10 cellular contexts compared by ENCODE assay signal in the genomic region with DNA sequence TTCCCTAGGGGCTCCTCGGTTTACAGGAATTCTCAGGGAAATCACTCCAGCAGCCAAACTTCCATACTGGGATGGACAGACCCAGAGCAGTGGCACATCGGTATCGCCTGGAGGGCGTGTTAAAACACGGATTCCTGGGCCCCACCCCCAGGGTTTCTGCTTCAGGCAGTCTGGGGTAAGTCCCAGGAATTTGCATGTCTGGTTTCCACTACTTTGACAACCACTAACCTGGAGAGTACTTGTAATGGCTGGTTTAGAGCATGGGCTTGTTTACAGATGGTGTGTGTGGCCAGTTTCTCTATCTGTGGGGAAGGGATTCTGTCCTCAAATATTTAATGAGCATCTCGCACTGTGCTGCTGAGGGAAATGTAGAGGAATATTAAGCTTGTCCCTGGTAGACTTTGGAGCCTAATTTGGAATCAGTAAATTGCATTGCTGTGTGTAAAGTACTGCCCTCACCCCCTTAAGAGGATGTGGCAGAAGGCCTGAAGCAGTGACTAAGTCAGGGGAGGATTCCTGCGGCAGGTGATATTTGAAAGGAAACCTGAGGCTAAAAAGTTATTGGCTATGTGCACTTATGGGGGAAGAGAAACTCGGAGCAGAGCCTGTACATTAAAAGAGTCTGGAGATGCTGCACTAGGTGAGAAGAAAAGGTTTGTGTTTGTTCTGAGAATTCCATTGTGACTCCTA. TPM values are rescaled to one million over a fixed set of nuclear protein-coding genes. Genes with fewer than 3 reads are reported as not detected.
DNase-seq lines count a peak whose midpoint lies in the region; ATAC-seq and TF ChIP-seq lines count a peak whose summit lies in the region.
"Had no signal": no experiment of that assay in that cellular context is flagged by ENCODE, and none has a peak within 500 bp of the region (broad histone marks: within the 10 kb centered on the region; RNA-seq: fewer than 3 reads in every experiment).

No MANE protein-coding gene starts in this region.

- TF ChIP-seq CTCF in mammary epithelial cell (conservative IDR thresholded peaks at IDR 0.05 in 1 of 2, IDR thresholded peaks at IDR 0.05 in 1 of 2; ENCODE audit: extremely low read depth in 1 of 2, insufficient read depth in 1 of 2, low read depth in 1 of 2, low read length in 2 of 2) (no peak), spleen (IDR thresholded peaks at IDR 0.05 in 8 of 11, conservative IDR thresholded peaks at IDR 0.05 in 3 of 11) (no peak)

- peaks cover 11% of the 10 kb centered on the region for H3K4me1 ChIP-seq in mammary epithelial cell (ENCODE audit: insufficient read depth, low read length)
- H3K4me1 ChIP-seq in effector memory CD4-positive, alpha-beta T cell (ENCODE audit: control insufficient read depth, insufficient read depth, low read length, poor library complexity, severe bottlenecking) = no peaks in the 10 kb centered on the region
- no peaks in the 10 kb centered on the region for H3K4me1 ChIP-seq in spleen

- no peaks in the 10 kb centered on the region for H3K27me3 ChIP-seq in mammary epithelial cell (ENCODE audit: insufficient read depth, low read length)
- no peaks in the 10 kb centered on the region for H3K27me3 ChIP-seq in effector memory CD4-positive, alpha-beta T cell (replicated peaks; ENCODE audit: control insufficient read depth, insufficient read depth, low read length, poor library complexity, severe bottlenecking)
- H3K27me3 ChIP-seq in spleen (replicated peaks in 1 of 7) = no peaks in the 10 kb centered on the region
- H3K27me3 ChIP-seq: BLaER1 treated with 17β-estradiol and CSF1 and Interleukin-3, amounts not matched to agents 10 nM and 100 nM had no signal

- peak overlapping the region; percentile 53 for H3K27ac ChIP-seq in mammary epithelial cell (ENCODE audit: insufficient read depth, low read depth, low read length)
- H3K27ac ChIP-seq in effector memory CD4-positive, alpha-beta T cell (ENCODE audit: insufficient read depth, low read length, poor library complexity, severe bottlenecking) = no peak overlapping the region
- no peak overlapping the region for H3K27ac ChIP-seq in spleen
- H3K27ac ChIP-seq: BLaER1 treated with 17β-estradiol and CSF1 and Interleukin-3, amounts not matched to agents 10 nM and 100 nM had no signal

- H3K36me3 Mint-ChIP-seq in activated T-helper 1 cell treated with anti-CD3 and anti-CD28 coated beads, Interleukin-12 subunit alpha, Interleukin-12 subunit beta, Interleukin-2, Interleukin-4 antibody, amounts not matched to agents 30 ng/mL and 10 ng/mL and 1 ng/mL, durations not matched to agents 14 hours and 24 hours and 36 hours (ENCODE audit: low read depth) = peaks cover 1% of the 10 kb centered on the region

- peak overlapping the region; percentile 10 for H2AFZ ChIP-seq in mammary epithelial cell (ENCODE audit: low read depth, low read length)

- H3K9me3 ChIP-seq in mammary epithelial cell (replicated peaks; ENCODE audit: insufficient read depth, low read length) (no peaks in the 10 kb centered on the region), spleen (no peaks in the 10 kb centered on the region)
- H3K9me3 ChIP-seq in effector memory CD4-positive, alpha-beta T cell (ENCODE audit: control insufficient read depth, low read length) = no peaks in the 10 kb centered on the region

- H3K4me2 ChIP-seq in mammary epithelial cell (ENCODE audit: insufficient read depth, low read depth, low read length) = peak overlapping the region; percentile 36
- H3K4me2 ChIP-seq: BLaER1 treated with 17β-estradiol and CSF1 and Interleukin-3, amounts not matched to agents 10 nM and 100 nM had no signal

- dilution Hi-C loops in mammary epithelial cell (cut with HindIII; ENCODE audit: low sequenced_read_pairs) = loop anchor here (5.0 kb wide), 1 partner anchor 42 kb away; no protein-coding TSS in a partner anchor

- H3K9me3 Mint-ChIP-seq in activated T-helper 1 cell treated with anti-CD3 and anti-CD28 coated beads, Interleukin-12 subunit alpha, Interleukin-12 subunit beta, Interleukin-2, Interleukin-4 antibody, amounts not matched to agents 30 ng/mL and 10 ng/mL and 1 ng/mL, durations not matched to agents 14 hours and 24 hours and 36 hours = no peaks in the 10 kb centered on the region

- ATAC-seq in GM19438 (IDR thresholded peaks at IDR 0.05; ENCODE audit: low read depth, unreplicated experiment) = peak; percentile 99
- ATAC-seq in HG03095 (IDR thresholded peaks at IDR 0.05; ENCODE audit: unreplicated experiment) = peak; percentile 98

- WGBS in mammary epithelial cell (ENCODE audit: low coverage, missing lambda C conversion rate) = 39% methylated on average over 8 of the region's 8 CpGs
- WGBS in spleen, 5 donors = 77 to 89% (median 83%) methylated on average over 8 of the region's 8 CpGs

- intact Hi-C loops in mammary epithelial cell (cut with micrococcal nuclease) = no loop called here
- intact Hi-C loops in spleen (cut with DNase I; ENCODE audit: low total_unique reads) = no loop called here
- intact Hi-C loops in activated T-helper 1 cell treated with anti-CD3 and anti-CD28 coated beads, Interleukin-12 subunit alpha, Interleukin-12 subunit beta, Interleukin-2, Interleukin-4 antibody, amounts not matched to agents 30 ng/mL and 10 ng/mL and 1 ng/mL, durations not matched to agents 14 hours and 24 hours and 36 hours (cut with micrococcal nuclease) = no loop called here

- no peak overlapping the region for H3K4me3 Mint-ChIP-seq in activated T-helper 1 cell treated with anti-CD3 and anti-CD28 coated beads, Interleukin-12 subunit alpha, Interleukin-12 subunit beta, Interleukin-2, Interleukin-4 antibody, amounts not matched to agents 30 ng/mL and 10 ng/mL and 1 ng/mL, durations not matched to agents 14 hours and 24 hours and 36 hours

- no peak overlapping the region for H3K27ac Mint-ChIP-seq in activated T-helper 1 cell treated with anti-CD3 and anti-CD28 coated beads, Interleukin-12 subunit alpha, Interleukin-12 subunit beta, Interleukin-2, Interleukin-4 antibody, amounts not matched to agents 30 ng/mL and 10 ng/mL and 1 ng/mL, durations not matched to agents 14 hours and 24 hours and 36 hours

- DNase-seq in EL (peak; percentile 22), mammary epithelial cell (peak; percentile 90), spleen (no peak), SHP77 treated with DMSO at 0.1 percent for 48 hours (lab: John Stamatoyannopoulos, UW) (no peak)
- no peak for DNase-seq in effector memory CD4-positive, alpha-beta T cell
- no peak for DNase-seq in activated T-helper 1 cell treated with anti-CD3 and anti-CD28 coated beads, Interleukin-12 subunit alpha, Interleukin-12 subunit beta, Interleukin-2, Interleukin-4 antibody, amounts not matched to agents 30 ng/mL and 10 ng/mL and 1 ng/mL, durations not matched to agents 14 hours and 24 hours and 36 hours (ENCODE audit: low spot score)
- DNase-seq: T1000 had no signal

- BruUV-seq in mammary epithelial cell (replicated peaks; lab: Mats Ljungman, UMichigan) = no TSS peak

- H4K20me1 ChIP-seq in mammary epithelial cell (ENCODE audit: insufficient read depth, low read length) = no peaks in the 10 kb centered on the region
- H4K20me1 ChIP-seq: BLaER1 treated with 17β-estradiol and CSF1 and Interleukin-3, amounts not matched to agents 10 nM and 100 nM had no signal

- H3K36me3 ChIP-seq in mammary epithelial cell (ENCODE audit: insufficient read depth, low read length) (no peaks in the 10 kb centered on the region), spleen (no peaks in the 10 kb centered on the region)
- no peaks in the 10 kb centered on the region for H3K36me3 ChIP-seq in effector memory CD4-positive, alpha-beta T cell (ENCODE audit: control insufficient read depth, insufficient read depth, low read length)

- no peaks in the 10 kb centered on the region for H3K4me1 Mint-ChIP-seq in activated T-helper 1 cell treated with anti-CD3 and anti-CD28 coated beads, Interleukin-12 subunit alpha, Interleukin-12 subunit beta, Interleukin-2, Interleukin-4 antibody, amounts not matched to agents 30 ng/mL and 10 ng/mL and 1 ng/mL, durations not matched to agents 14 hours and 24 hours and 36 hours (ENCODE audit: low read depth)

- TF ChIP-seq POLR2A in spleen (IDR thresholded peaks at IDR 0.05) = no peak

- H3K79me2 ChIP-seq in mammary epithelial cell (ENCODE audit: insufficient read depth, low read length) = peaks cover 18% of the 10 kb centered on the region

- no peak overlapping the region for H3K9ac ChIP-seq in mammary epithelial cell (ENCODE audit: insufficient read depth, low read length)
- H3K9ac ChIP-seq: BLaER1 treated with 17β-estradiol and CSF1 and Interleukin-3, amounts not matched to agents 10 nM and 100 nM had no signal

- in situ Hi-C loops in mammary epithelial cell (cut with MboI; ENCODE audit: low sequenced_read_pairs in 2 of 2) = no loop called here

- H3K4me3 ChIP-seq in mammary epithelial cell (replicated peaks in 1 of 3; ENCODE audit: insufficient read depth in 1 of 3, low read depth in 2 of 3, low read length in 3 of 3) (no peak overlapping the region), spleen (no peak overlapping the region)
- H3K4me3 ChIP-seq in effector memory CD4-positive, alpha-beta T cell (ENCODE audit: insufficient read depth, low read depth, low read length, poor library complexity, severe bottlenecking) = no peak overlapping the region
- H3K4me3 ChIP-seq: BLaER1 treated with 17β-estradiol and CSF1 and Interleukin-3, amounts not matched to agents 10 nM and 100 nM had no signal

- no peaks in the 10 kb centered on the region for H3K27me3 Mint-ChIP-seq in activated T-helper 1 cell treated with anti-CD3 and anti-CD28 coated beads, Interleukin-12 subunit alpha, Interleukin-12 subunit beta, Interleukin-2, Interleukin-4 antibody, amounts not matched to agents 30 ng/mL and 10 ng/mL and 1 ng/mL, durations not matched to agents 14 hours and 24 hours and 36 hours (ENCODE audit: insufficient read depth)

- CTCF ChIA-PET in mammary epithelial cell (lab: Charles Lee; ENCODE audit: low non-redundant PET) = no interaction called here

RNA-seq across cellular contexts. Expression of a gene that starts 18.6 kb away (rescaled TPM):
- 100 to 1,000 TPM in 1 of 2 donors, 10 to 100 TPM in 1; 27.7 to 109 TPM for total RNA-seq in mammary epithelial cell
- polyA plus RNA-seq in mammary epithelial cell = 48.8 TPM
- polyA minus RNA-seq in mammary epithelial cell = 103 TPM
- 10 to 100 TPM; 11.3 to 20.5 (median 16.1) TPM for total RNA-seq in spleen
- polyA plus RNA-seq in spleen = 1 to 10 TPM; 2.9 to 5.6 (median 5.2) TPM
- 19.3 and 20.7 TPM in 2 replicates for total RNA-seq in activated T-helper 1 cell treated with anti-CD3 and anti-CD28 coated beads, Interleukin-12 subunit alpha, Interleukin-12 subunit beta, Interleukin-2, Interleukin-4 antibody, amounts not matched to agents 30 ng/mL and 10 ng/mL and 1 ng/mL, durations not matched to agents 14 hours and 24 hours and 36 hours

Comparison
In these comparisons a context has a peak if more than half of its experiments do, and no peak if none do; other contexts are left out.
1. DNase-seq: peak in EL (single experiment) and mammary epithelial cell (single experiment); none in effector memory CD4-positive, alpha-beta T cell (0 of 3), spleen (single experiment), activated T-helper 1 cell treated with anti-CD3 and anti-CD28 coated beads, Interleukin-12 subunit alpha, Interleukin-12 subunit beta, Interleukin-2, Interleukin-4 antibody, amounts not matched to agents 30 ng/mL and 10 ng/mL and 1 ng/mL, durations not matched to agents 14 hours and 24 hours and 36 hours (single experiment) and SHP77 treated with DMSO at 0.1 percent for 48 hours (single experiment).